ENCODE assay signal across 14 cellular contexts in the genomic region with DNA sequence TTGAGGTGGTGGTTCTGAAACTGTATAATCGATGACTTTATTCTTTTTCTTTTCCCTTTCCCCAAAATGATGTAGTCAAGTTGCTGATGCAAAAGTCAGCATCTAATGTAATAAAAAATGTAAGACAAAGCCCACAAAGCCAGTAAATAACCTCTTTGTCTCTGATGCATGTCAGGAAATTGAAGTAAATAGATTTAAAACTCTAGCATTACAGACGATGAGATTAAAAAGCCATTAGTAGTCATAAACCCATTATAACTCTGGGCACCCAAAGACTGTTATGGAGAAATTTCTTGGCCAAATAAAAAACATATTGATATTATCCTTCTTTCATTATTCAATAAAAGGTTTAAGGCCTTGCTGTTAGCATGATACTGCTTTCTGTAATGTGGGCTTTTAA.
A peak's percentile ranks its signal among the peaks of the same experiment; 100 is the strongest.
DNase-seq lines count a peak whose midpoint lies in the region; ATAC-seq lines count a peak whose summit lies in the region.
"Had no signal": no experiment of that assay in that cellular context is flagged by ENCODE, and none has a peak within 500 bp of the region (broad histone marks: within the 10 kb centered on the region; RNA-seq: fewer than 3 reads in every experiment).

No MANE protein-coding gene starts in this region.

- CTCF ChIA-PET in CD8-positive, alpha-beta memory T cell (lab: Charles Lee), result no interaction called here

- H3K27me3 Mint-ChIP-seq in CD8-positive, alpha-beta memory T cell, result no peaks in the 10 kb centered on the region
- H3K27me3 Mint-ChIP-seq: CD4-positive, alpha-beta memory T cell had no signal

- no peaks in the 10 kb centered on the region for H3K9me3 ChIP-seq in CD8-positive, alpha-beta memory T cell (ENCODE audit: low read length)
- H3K9me3 ChIP-seq: Caco-2 had no signal

- H3K4me1 Mint-ChIP-seq in CD8-positive, alpha-beta memory T cell, result no peaks in the 10 kb centered on the region
- H3K4me1 Mint-ChIP-seq: CD4-positive, alpha-beta memory T cell had no signal

- H3K9me3 Mint-ChIP-seq in CD8-positive, alpha-beta memory T cell, result peaks cover 13 to 42% (median 21%) of the 10 kb centered on the region in 5 donors

- no peaks in the 10 kb centered on the region for H3K4me1 ChIP-seq in CD8-positive, alpha-beta memory T cell (ENCODE audit: insufficient read depth, low read length)
- H3K4me1 ChIP-seq: Caco-2 had no signal

- no peak overlapping the region for H3K27ac Mint-ChIP-seq in CD8-positive, alpha-beta memory T cell
- H3K27ac Mint-ChIP-seq: CD4-positive, alpha-beta memory T cell; H9 had no signal

- H3K4me3 Mint-ChIP-seq in CD8-positive, alpha-beta memory T cell, result no peak overlapping the region
- H3K4me3 Mint-ChIP-seq: CD4-positive, alpha-beta memory T cell; H9 had no signal

- H3K36me3 Mint-ChIP-seq in CD8-positive, alpha-beta memory T cell, result no peaks in the 10 kb centered on the region
- H3K36me3 Mint-ChIP-seq: CD4-positive, alpha-beta memory T cell had no signal

- no peaks in the 10 kb centered on the region for H3K36me3 ChIP-seq in CD8-positive, alpha-beta memory T cell (ENCODE audit: insufficient read depth, low read length)

- no peaks in the 10 kb centered on the region for H3K27me3 ChIP-seq in CD8-positive, alpha-beta memory T cell (ENCODE audit: insufficient read depth, low read length, poor library complexity, severe bottlenecking)

- DNase-seq in NCI-H82 (lab: John Stamatoyannopoulos, UW) (peak; percentile 51), SK-N-DZ (ENCODE audit: low spot score) (peak; percentile 53), left kidney (ENCODE audit: low read depth, low spot score) (peak; percentile 5), SW 1271 (lab: John Stamatoyannopoulos, UW) (no peak)
- no peak for DNase-seq in CD8-positive, alpha-beta memory T cell
- DNase-seq: C1 segment of cervical spinal cord; Caco-2; CD4-positive, alpha-beta memory T cell; DMS153; DND-41; GM23248; H9 had no signal

- H3K4me3 ChIP-seq in CD8-positive, alpha-beta memory T cell (ENCODE audit: low read length), result no peak overlapping the region
- H3K4me3 ChIP-seq: GM23248 had no signal

- H3K27ac ChIP-seq in CD8-positive, alpha-beta memory T cell (ENCODE audit: low read depth, low read length), result no peak overlapping the region
- H3K27ac ChIP-seq: GM23248 had no signal

- no peak for ATAC-seq in GM18909 (IDR thresholded peaks at IDR 0.05; ENCODE audit: poor library complexity, unreplicated experiment)
- ATAC-seq: HCT116 had no signal

- POLR2A ChIA-PET in CD8-positive, alpha-beta memory T cell (lab: Charles Lee), result no interaction called here

Comparison
In these comparisons a context has a peak if more than half of its experiments do, and no peak if none do; other contexts are left out.
1. DNase-seq: peak in NCI-H82 (single experiment), SK-N-DZ (single experiment) and left kidney (single experiment); none in SW 1271 (0 of 2) and CD8-positive, alpha-beta memory T cell (0 of 5).